In genomic region chr16:87724490-87725291, GRCh38 we compare ENCODE assay signal across 11 cellular contexts. TPM values are rescaled to one million over a fixed set of nuclear protein-coding genes. Genes with fewer than 3 reads are reported as not detected.
A peak's percentile ranks its signal among the peaks of the same experiment; 100 is the strongest.
DNase-seq lines count a peak whose midpoint lies in the region; ATAC-seq and TF ChIP-seq lines count a peak whose summit lies in the region.
"Had no signal": no experiment of that assay in that cellular context is flagged by ENCODE, and none has a peak within 500 bp of the region (broad histone marks: within the 10 kb centered on the region; RNA-seq: fewer than 3 reads in every experiment).

No MANE protein-coding gene starts in this region.

- peak overlapping the region; percentile 60 for H3K4me3 Mint-ChIP-seq in natural killer cell treated with Interleukin-12 subunit alpha and Interleukin-12 subunit beta and Interleukin-15 and Interleukin-18, amount 100 ng/mL, for 72 hours

- no peaks in the 10 kb centered on the region for H3K9me3 Mint-ChIP-seq in natural killer cell treated with Interleukin-12 subunit alpha and Interleukin-12 subunit beta and Interleukin-15 and Interleukin-18, amount 100 ng/mL, for 72 hours

- no peaks in the 10 kb centered on the region for H3K9me2 ChIP-seq in PC-9 (ENCODE audit: insufficient read depth)

- peaks cover 14% of the 10 kb centered on the region for H3K36me3 Mint-ChIP-seq in natural killer cell treated with Interleukin-12 subunit alpha and Interleukin-12 subunit beta and Interleukin-15 and Interleukin-18, amount 100 ng/mL, for 72 hours

- WGBS in sigmoid colon, 2 donors, result 82 to 93% methylated on average over 19 of the region's 19 CpGs

- no peaks in the 10 kb centered on the region for H3F3A ChIP-seq in PC-9 (ENCODE audit: insufficient read depth, low read depth)

- H3K27ac ChIP-seq in PC-9, result no peak overlapping the region
- H3K27ac ChIP-seq in sigmoid colon, result no peak overlapping the region

- peak; percentile 87 to 93 for ATAC-seq in natural killer cell treated with Interleukin-12 subunit alpha and Interleukin-12 subunit beta and Interleukin-15 and Interleukin-18, amount 100 ng/mL, for 72 hours
- ATAC-seq in HG02885 (IDR thresholded peaks at IDR 0.05; ENCODE audit: poor library complexity, unreplicated experiment), result no peak
- ATAC-seq: left cardiac atrium had no signal

- no peaks in the 10 kb centered on the region for H3K79me2 ChIP-seq in PC-9 (ENCODE audit: low read depth)

- H3K4me1 ChIP-seq in PC-9 (replicated peaks; ENCODE audit: insufficient read depth) (no peaks in the 10 kb centered on the region), sigmoid colon (peaks cover 0 to 8% (median 2%) of the 10 kb centered on the region in 4 donors)

- no TSS peak for BruUV-seq in PC-9 (replicated peaks; lab: Mats Ljungman, UMichigan)

- DNase-seq in Daoy (ENCODE audit: low read depth), result peak; percentile 44
- DNase-seq in GM20000 (ENCODE audit: low spot score), result peak; percentile 71
- peak; percentile 77 to 80 for DNase-seq in SHP77 (lab: John Stamatoyannopoulos, UW)
- DNase-seq in natural killer cell treated with Interleukin-12 subunit alpha and Interleukin-12 subunit beta and Interleukin-15 and Interleukin-18, amount 100 ng/mL, for 72 hours (ENCODE audit: low spot score), result peak; percentile 77
- DNase-seq in NK-92 (lab: John Stamatoyannopoulos, UW; ENCODE audit: unreplicated experiment), result no peak
- no peak for DNase-seq in PC-9
- DNase-seq in sigmoid colon, result no peak
- DNase-seq: left cardiac atrium, NCI-H1436 treated with DMSO at 0.1 percent for 48 hours, occipital lobe had no signal

- no peaks in the 10 kb centered on the region for H3K27me3 Mint-ChIP-seq in natural killer cell treated with Interleukin-12 subunit alpha and Interleukin-12 subunit beta and Interleukin-15 and Interleukin-18, amount 100 ng/mL, for 72 hours

- peaks cover 13% of the 10 kb centered on the region for H4K20me1 ChIP-seq in PC-9 (ENCODE audit: insufficient read depth)

- CTCF ChIA-PET in PC-9 (lab: Charles Lee), result no interaction called here

- intact Hi-C loops in PC-9 (cut with micrococcal nuclease; ENCODE audit: unreplicated experiment) (no loop called here), sigmoid colon (cut with DNase I) (no loop called here)

- 0 out of 2 replicates have a peak, but pooled peaks cover 18% of the 10 kb centered on the region for H3K36me3 ChIP-seq in PC-9 (ENCODE audit: low read depth)
- H3K36me3 ChIP-seq in sigmoid colon, result peaks cover 0 to 48% (median 7%) of the 10 kb centered on the region in 4 donors

- H2AFZ ChIP-seq in PC-9, result no peak overlapping the region

- no peak overlapping the region for H3K4me2 ChIP-seq in PC-9

- no peak for TF ChIP-seq CTCF in GM20000 (IDR thresholded peaks at IDR 0.05; ENCODE audit: extremely low read depth, missing control alignments)
- no peak for TF ChIP-seq CTCF in PC-9 (conservative IDR thresholded peaks at IDR 0.05)
- no peak for TF ChIP-seq CTCF in sigmoid colon (IDR thresholded peaks at IDR 0.05)

- no peak for TF ChIP-seq POLR2A in sigmoid colon (IDR thresholded peaks at IDR 0.05)

- TF ChIP-seq EP300 in sigmoid colon (IDR thresholded peaks at IDR 0.05), result no peak

- no peaks in the 10 kb centered on the region for H3K9me3 ChIP-seq in PC-9 (ENCODE audit: insufficient read depth, low read depth)
- H3K9me3 ChIP-seq in sigmoid colon, result no peaks in the 10 kb centered on the region

- H3K27me3 ChIP-seq in PC-9 (ENCODE audit: insufficient read depth, low read depth) (no peaks in the 10 kb centered on the region), sigmoid colon (no peaks in the 10 kb centered on the region)

- POLR2A ChIA-PET in PC-9 (lab: Charles Lee; ENCODE audit: unreplicated experiment), result interaction anchor here (0.6 kb wide), 2 partner anchors 41 to 294 kb away, joined by 3 to 8 read pairs; partner anchors contain the start of gene KLHDC4

- no peak overlapping the region for H3K4me3 ChIP-seq in PC-9
- H3K4me3 ChIP-seq in sigmoid colon, result no peak overlapping the region

- peak overlapping the region; percentile 63 to 90 for H3K27ac Mint-ChIP-seq in natural killer cell treated with Interleukin-12 subunit alpha and Interleukin-12 subunit beta and Interleukin-15 and Interleukin-18, amount 100 ng/mL, for 72 hours

- peaks cover 33 to 55% of the 10 kb centered on the region in 2 donors for H3K4me1 Mint-ChIP-seq in natural killer cell treated with Interleukin-12 subunit alpha and Interleukin-12 subunit beta and Interleukin-15 and Interleukin-18, amount 100 ng/mL, for 72 hours (ENCODE audit: low read depth in 2 of 2)

RNA-seq across cellular contexts. Expression of gene KLHDC4, which starts 41.1 kb away (rescaled TPM):
- total RNA-seq in Daoy (2014; rRNA removed; shearing (Covaris generic)), result 11.6 and 23.7 TPM in 2 replicates
- 100 to 1,000 TPM in 1 of 2 donors, 10 to 100 TPM in 1; 71.0 to 188 TPM for total RNA-seq in natural killer cell treated with Interleukin-12 subunit alpha and Interleukin-12 subunit beta and Interleukin-15 and Interleukin-18, amount 100 ng/mL, for 72 hours
- total RNA-seq in PC-9 (2021) (66.5 and 74.2 TPM in 2 replicates), sigmoid colon (10 to 100 TPM; 24.6 to 28.5 (median 25.5) TPM)
- polyA plus RNA-seq in sigmoid colon, result 10 to 100 TPM; 12.7 to 71.0 (median 18.0) TPM

Comparison
In these comparisons a context has a peak if more than half of its experiments do, and no peak if none do; other contexts are left out.
1. DNase-seq: peak in Daoy (single experiment), GM20000 (single experiment), SHP77 (2 of 2) and natural killer cell treated with Interleukin-12 subunit alpha and Interleukin-12 subunit beta and Interleukin-15 and Interleukin-18, amount 100 ng/mL, for 72 hours (single experiment); none in NK-92 (single experiment), PC-9 (0 of 2) and sigmoid colon (single experiment).